Comparison of ENCODE assay signal across 20 cellular contexts in the genomic region with DNA sequence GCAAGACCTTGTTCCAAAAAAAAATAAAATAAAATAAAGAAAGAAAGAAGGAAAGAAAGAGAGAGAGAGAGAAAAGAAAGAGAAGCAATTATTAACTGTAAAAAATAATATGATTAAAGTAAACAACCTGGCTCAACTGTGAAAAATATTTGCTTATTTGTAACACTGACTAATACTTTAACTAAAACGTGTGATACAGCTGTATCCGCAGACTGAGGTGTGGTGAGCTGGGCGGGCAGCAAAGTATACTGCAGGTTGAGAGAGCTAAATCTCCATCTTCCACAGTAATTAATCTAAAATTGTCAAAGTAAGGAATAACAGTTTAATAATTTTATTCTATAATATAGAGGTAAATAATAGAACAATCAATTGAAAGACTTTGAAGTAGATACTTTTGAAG.
"Had no signal": no experiment of that assay in that cellular context is flagged by ENCODE, and none has a peak within 500 bp of the region (broad histone marks: within the 10 kb centered on the region; RNA-seq: fewer than 3 reads in every experiment).

No MANE protein-coding gene starts in this region.

- ATAC-seq: naive thymus-derived CD4-positive, alpha-beta T cell; natural killer cell; psoas muscle; right cardiac atrium; right lobe of liver; stimulated activated memory B cell treated with anti-CD40 and anti-IgM and Interleukin-4, amounts not matched to agents 10 μg/mL and 1 μg/mL and 100 μg/mL, for 72 hours; stimulated activated naive CD8-positive, alpha-beta T cell treated with anti-CD3 and anti-CD28 coated beads, Interleukin-15, amount 100 ng/mL, for 72 hours; stimulated activated naive CD8-positive, alpha-beta T cell treated with anti-CD3 and anti-CD28 coated beads, Interleukin-15, Interleukin-2, amounts not matched to agents 100 U/mL and 50 U/mL, for 24 hours had no signal

- DNase-seq: naive thymus-derived CD4-positive, alpha-beta T cell; natural killer cell; occipital lobe; ovary; psoas muscle; right cardiac atrium; right lobe of liver; spleen; stimulated activated CD4-positive, alpha-beta T cell treated with anti-CD3 and anti-CD28 coated beads, Interleukin-12 subunit alpha, Interleukin-12 subunit beta, amount 100 ng/mL, for 4 hours; stimulated activated CD4-positive, alpha-beta T cell treated with anti-CD3 and anti-CD28 coated beads, Interleukin-1b, Interleukin-23, amount 100 ng/mL, for 48 hours; stimulated activated CD4-positive, alpha-beta T cell treated with anti-CD3 and anti-CD28 coated beads, Interleukin-4, amount 100 ng/mL, for 1 hour; stimulated activated CD4-positive, alpha-beta T cell treated with anti-CD3 and anti-CD28 coated beads, Interleukin-4, amount 100 ng/mL, for 4 hours; stimulated activated CD8-positive, alpha-beta memory T cell treated with anti-CD3 and anti-CD28 coated beads, Interleukin-4, amount 100 ng/mL, for 48 hours; stimulated activated naive CD4-positive, alpha-beta T cell; stimulated activated naive CD8-positive, alpha-beta T cell treated with anti-CD3 and anti-CD28 coated beads, Interleukin-15, amount 100 ng/mL, for 72 hours; stimulated activated naive CD8-positive, alpha-beta T cell treated with anti-CD3 and anti-CD28 coated beads, Interleukin-15, Interleukin-2, amounts not matched to agents 100 U/mL and 50 U/mL, for 24 hours; substantia nigra; thyroid gland; trophoblast cell had no signal
